8 cellular contexts compared by ENCODE assay signal in genomic region chr2:25341753-25342371, GRCh38. TPM values are rescaled to one million over a fixed set of nuclear protein-coding genes. Genes with fewer than 3 reads are reported as not detected.
DNase-seq lines count a peak whose midpoint lies in the region; ATAC-seq and TF ChIP-seq lines count a peak whose summit lies in the region.

Gene DNMT3A (minus strand): TSS chr2:25341925. CDS start chr2:25313984, 27,941 bp downstream.

- peak within 1 kb of the TSS in 1 of 2 experiments; percentile 76 for H3K18ac ChIP-seq in mesenchymal stem cell (ENCODE audit: low read depth in 1 of 2, low read length in 2 of 2)

- no peak within 1 kb of the TSS for H2AK5ac ChIP-seq in mesenchymal stem cell (ENCODE audit: low read length, severe bottlenecking)

- H2BK15ac ChIP-seq in mesenchymal stem cell (ENCODE audit: low read depth, poor library complexity, severe bottlenecking): no peak within 1 kb of the TSS

- TF ChIP-seq CTCF in endodermal cell (conservative IDR thresholded peaks at IDR 0.05): no peak

- in situ Hi-C loops in ACHN (cut with HindIII; ENCODE audit: low pct_ligation_motif_present, low pct_unique_long_range_greater_than_20kb, low sequenced_read_pairs): no loop called here

- H4K8ac ChIP-seq in mesenchymal stem cell (ENCODE audit: low read length): no peak within 1 kb of the TSS

- peaks cover 16% of the 10 kb centered on the region for H3K79me1 ChIP-seq in mesenchymal stem cell (replicated peaks; ENCODE audit: low read length, poor library complexity, severe bottlenecking)

- H3K4me3 Mint-ChIP-seq in activated CD8-positive, alpha-beta memory T cell treated with anti-CD3 and anti-CD28 coated beads, Interleukin-2, amount 10 ng/mL, durations not matched to agents 7 days and 5 days: peak within 1 kb of the TSS; percentile 71
- H3K4me3 Mint-ChIP-seq in endodermal cell: peak within 1 kb of the TSS; percentile 62

- ATAC-seq in GM18520 (IDR thresholded peaks at IDR 0.05; ENCODE audit: unreplicated experiment) (peak; percentile 10), HG03045 (IDR thresholded peaks at IDR 0.05; ENCODE audit: unreplicated experiment) (peak; percentile 32)
- peak; percentile 51 for ATAC-seq in activated CD8-positive, alpha-beta memory T cell treated with anti-CD3 and anti-CD28 coated beads, Interleukin-2, amount 10 ng/mL, durations not matched to agents 7 days and 5 days

- H3K27ac ChIP-seq in endodermal cell (ENCODE audit: low read depth, low read length) (no peak within 1 kb of the TSS), mesenchymal stem cell (ENCODE audit: low read length, poor library complexity, severe bottlenecking) (no peak within 1 kb of the TSS)

- H3K27me3 ChIP-seq in endodermal cell (ENCODE audit: control insufficient read depth, insufficient read depth, low read length, poor library complexity, severe bottlenecking): peaks cover 16% of the 10 kb centered on the region
- no peaks in the 10 kb centered on the region for H3K27me3 ChIP-seq in mesenchymal stem cell (ENCODE audit: control insufficient read depth in 1 of 2, insufficient read depth in 1 of 2, low read length in 2 of 2)

- peak within 1 kb of the TSS in 1 of 2 experiments; percentile 18 for H3K4ac ChIP-seq in mesenchymal stem cell (ENCODE audit: low read depth in 1 of 2, low read length in 2 of 2)

- H3K4me1 ChIP-seq in endodermal cell (ENCODE audit: control insufficient read depth, insufficient read depth, low read length) (peaks cover 4% of the 10 kb centered on the region), mesenchymal stem cell (ENCODE audit: control insufficient read depth, insufficient read depth, low read depth, low read length) (peaks cover 24% of the 10 kb centered on the region)

- no peaks in the 10 kb centered on the region for H3K27me3 Mint-ChIP-seq in activated CD8-positive, alpha-beta memory T cell treated with anti-CD3 and anti-CD28 coated beads, Interleukin-2, amount 10 ng/mL, durations not matched to agents 7 days and 5 days
- H3K27me3 Mint-ChIP-seq in endodermal cell (ENCODE audit: insufficient read depth): peaks cover 29% of the 10 kb centered on the region

- peak within 1 kb of the TSS; percentile 68 for H2BK120ac ChIP-seq in mesenchymal stem cell (ENCODE audit: low read depth, low read length)

- CTCF ChIA-PET in activated CD8-positive, alpha-beta memory T cell treated with anti-CD3 and anti-CD28 coated beads, Interleukin-2, amount 10 ng/mL, durations not matched to agents 7 days and 5 days (lab: Charles Lee): interaction anchor here (0.6 to 2.0 kb wide), 16 partner anchors 8 to 221 kb away, joined by 3 to 16 read pairs (median 5); no protein-coding TSS in a partner anchor

- DNase-seq in ACHN (peak; percentile 73), NCI-H446 treated with DMSO at 0.1 percent for 48 hours (lab: John Stamatoyannopoulos, UW) (peak; percentile 24), endodermal cell (peak; percentile 84), mesenchymal stem cell (peak; percentile 63)
- DNase-seq in activated CD8-positive, alpha-beta memory T cell treated with anti-CD3 and anti-CD28 coated beads, Interleukin-2, amount 10 ng/mL, durations not matched to agents 7 days and 5 days: peak; percentile 70
- peak; percentile 34 to 35 for DNase-seq in stimulated activated CD8-positive, alpha-beta memory T cell treated with anti-CD3 and anti-CD28 coated beads, Interleukin-7, amount 100 ng/mL, for 1 hour (ENCODE audit: low read depth in 2 of 2)

- H3K9me3 Mint-ChIP-seq in activated CD8-positive, alpha-beta memory T cell treated with anti-CD3 and anti-CD28 coated beads, Interleukin-2, amount 10 ng/mL, durations not matched to agents 7 days and 5 days (ENCODE audit: low read depth): no peaks in the 10 kb centered on the region
- no peaks in the 10 kb centered on the region for H3K9me3 Mint-ChIP-seq in endodermal cell

- no peaks in the 10 kb centered on the region for H3K36me3 Mint-ChIP-seq in activated CD8-positive, alpha-beta memory T cell treated with anti-CD3 and anti-CD28 coated beads, Interleukin-2, amount 10 ng/mL, durations not matched to agents 7 days and 5 days
- no peaks in the 10 kb centered on the region for H3K36me3 Mint-ChIP-seq in endodermal cell (ENCODE audit: low read depth)

- WGBS in endodermal cell (ENCODE audit: insufficient coverage in 1 of 2, insufficient read length in 1 of 2), 2 experiments: 0% methylated on average over 24 to 99 of the region's 100 CpGs
- 0% methylated on average over 4 of the region's 100 CpGs for WGBS in mesenchymal stem cell

- peak within 1 kb of the TSS in 1 of 2 experiments; percentile 91 for H2BK12ac ChIP-seq in mesenchymal stem cell (ENCODE audit: low read length in 2 of 2)

- H4K91ac ChIP-seq in mesenchymal stem cell (ENCODE audit: low read length): no peak within 1 kb of the TSS

- peak within 1 kb of the TSS; percentile 70 for H2AFZ ChIP-seq in mesenchymal stem cell (ENCODE audit: low read depth, low read length)

- H3K4me2 ChIP-seq in mesenchymal stem cell (ENCODE audit: low read length, poor library complexity, severe bottlenecking): peak within 1 kb of the TSS; percentile 96

- H3K4me3 ChIP-seq in endodermal cell (ENCODE audit: low read length) (peak within 1 kb of the TSS; percentile 26), mesenchymal stem cell (ENCODE audit: insufficient read depth in 1 of 2, low read depth in 1 of 2, low read length in 2 of 2) (peak within 1 kb of the TSS; percentile 71 to 73)

- H3K9ac ChIP-seq in endodermal cell (ENCODE audit: extremely low read depth, low read length, poor library complexity, severe bottlenecking) (no peak within 1 kb of the TSS), mesenchymal stem cell (ENCODE audit: low read length) (peak within 1 kb of the TSS; percentile 51)

- H3K36me3 ChIP-seq in endodermal cell (ENCODE audit: control insufficient read depth, insufficient read depth, low read length) (no peaks in the 10 kb centered on the region), mesenchymal stem cell (ENCODE audit: control insufficient read depth in 1 of 2, insufficient read depth in 2 of 2, low read depth in 1 of 2, low read length in 2 of 2) (peaks cover 0 to 15% of the 10 kb centered on the region in 2 experiments)

- peaks cover 30% of the 10 kb centered on the region for H3K4me1 Mint-ChIP-seq in activated CD8-positive, alpha-beta memory T cell treated with anti-CD3 and anti-CD28 coated beads, Interleukin-2, amount 10 ng/mL, durations not matched to agents 7 days and 5 days
- H3K4me1 Mint-ChIP-seq in endodermal cell: peaks cover 5% of the 10 kb centered on the region

- H3K9me3 ChIP-seq in endodermal cell (ENCODE audit: control insufficient read depth, low read length) (no peaks in the 10 kb centered on the region), mesenchymal stem cell (ENCODE audit: control insufficient read depth, low read length) (no peaks in the 10 kb centered on the region)

- H3K14ac ChIP-seq in mesenchymal stem cell (ENCODE audit: low read length in 2 of 2): peak within 1 kb of the TSS in 1 of 2 experiments; percentile 68

- no peak within 1 kb of the TSS for H2BK5ac ChIP-seq in mesenchymal stem cell (ENCODE audit: low read depth, low read length, poor library complexity, severe bottlenecking)

- H3K23ac ChIP-seq in mesenchymal stem cell (ENCODE audit: low read length in 2 of 2): peak within 1 kb of the TSS in 1 of 2 experiments; percentile 31

- H3K27ac Mint-ChIP-seq in activated CD8-positive, alpha-beta memory T cell treated with anti-CD3 and anti-CD28 coated beads, Interleukin-2, amount 10 ng/mL, durations not matched to agents 7 days and 5 days: peak within 1 kb of the TSS; percentile 69
- H3K27ac Mint-ChIP-seq in endodermal cell: no peak within 1 kb of the TSS

RNA-seq across cellular contexts. Expression of gene DNMT3A, which starts in this region (rescaled TPM):
- total RNA-seq in activated CD8-positive, alpha-beta memory T cell treated with anti-CD3 and anti-CD28 coated beads, Interleukin-2, amount 10 ng/mL, durations not matched to agents 7 days and 5 days: 10 to 100 TPM; 59.9 to 70.1 TPM
- total RNA-seq in endodermal cell: 100 to 1,000 TPM; 124 to 139 TPM
- 68.6 TPM for polyA plus RNA-seq in endodermal cell (2013, experiment 1 of 2)
- polyA plus RNA-seq in endodermal cell (2013, experiment 2 of 2): 67.9 TPM
- polyA plus RNA-seq in mesenchymal stem cell (2013, experiment 1 of 2): 10.8 TPM
- 10.1 TPM for polyA plus RNA-seq in mesenchymal stem cell (2013, experiment 2 of 2)

Comparison
In these comparisons a context has a peak if more than half of its experiments do, and no peak if none do; other contexts are left out.
1. DNase-seq: peak in every context shown above with its lines; median percentile 84 in endodermal cell; 73 in ACHN; 70 in activated CD8-positive, alpha-beta memory T cell treated with anti-CD3 and anti-CD28 coated beads, Interleukin-2, amount 10 ng/mL, durations not matched to agents 7 days and 5 days; 63 in mesenchymal stem cell; 34 in stimulated activated CD8-positive, alpha-beta memory T cell treated with anti-CD3 and anti-CD28 coated beads, Interleukin-7, amount 100 ng/mL, for 1 hour; 24 in NCI-H446 treated with DMSO at 0.1 percent for 48 hours.